Comparison of ENCODE assay signal across 17 cellular contexts in genomic region chr1:21152423-21153100, GRCh38. TPM values are rescaled to one million over a fixed set of nuclear protein-coding genes. Genes with fewer than 3 reads are reported as not detected.
DNase-seq lines count a peak whose midpoint lies in the region; ATAC-seq and TF ChIP-seq lines count a peak whose summit lies in the region.
"Had no signal": no experiment of that assay in that cellular context is flagged by ENCODE, and none has a peak within 500 bp of the region (broad histone marks: within the 10 kb centered on the region; RNA-seq: fewer than 3 reads in every experiment).

No MANE protein-coding gene starts in this region.

- peaks cover 10% of the 10 kb centered on the region for H3K4me1 Mint-ChIP-seq in CD4-positive, alpha-beta T cell (ENCODE audit: low read depth)

- no peaks in the 10 kb centered on the region for H3K27me3 Mint-ChIP-seq in CD4-positive, alpha-beta T cell
- H3K27me3 Mint-ChIP-seq: activated CD8-positive, alpha-beta memory T cell treated with anti-CD3 and anti-CD28 coated beads, Interleukin-2, amount 10 ng/mL, durations not matched to agents 7 days and 5 days had no signal

- peaks cover 19% of the 10 kb centered on the region for H3K36me3 Mint-ChIP-seq in CD4-positive, alpha-beta T cell (ENCODE audit: low read depth)

- CTCF ChIA-PET in CD4-positive, alpha-beta T cell (lab: Charles Lee), result interaction anchor here (0.6 kb wide), 1 partner anchor 405 kb away, joined by 3 read pairs; no protein-coding TSS in a partner anchor

- H3K27me3 ChIP-seq in MG63 (no peaks in the 10 kb centered on the region), neutrophil (no peaks in the 10 kb centered on the region)
- no peaks in the 10 kb centered on the region for H3K27me3 ChIP-seq in CD4-positive, alpha-beta T cell (ENCODE audit: control insufficient read depth, insufficient read depth, low read length)
- H3K27me3 ChIP-seq: left lung had no signal

- H3K27ac ChIP-seq in epithelial cell of prostate (peak overlapping the region; percentile 83), neutrophil (peak overlapping the region; percentile 19)
- no peak overlapping the region for H3K27ac ChIP-seq in CD4-positive, alpha-beta T cell (ENCODE audit: low read depth, low read length)
- H3K27ac ChIP-seq: left lung had no signal

- POLR2A ChIA-PET in CD4-positive, alpha-beta T cell (lab: Charles Lee), result no interaction called here

- H3K36me3 ChIP-seq in MG63 (peaks cover 10% of the 10 kb centered on the region), neutrophil (peaks cover 10% of the 10 kb centered on the region)

- no peak for TF ChIP-seq CTCF in neutrophil (IDR thresholded peaks at IDR 0.05)
- no peak for TF ChIP-seq CTCF in CD4-positive, alpha-beta T cell (IDR thresholded peaks at IDR 0.05)

- no peak for ATAC-seq in CD4-positive, alpha-beta T cell (ENCODE audit: poor library complexity)
- ATAC-seq: activated CD8-positive, alpha-beta memory T cell treated with anti-CD3 and anti-CD28 coated beads, Interleukin-2, amount 10 ng/mL, durations not matched to agents 7 days and 5 days; GM12878; left lung had no signal

- H3K4me1 ChIP-seq in neutrophil (ENCODE audit: control insufficient read depth in 1 of 2, insufficient read depth in 1 of 2, low read depth in 1 of 2, low read length in 1 of 2), result peaks cover 25 to 44% of the 10 kb centered on the region in 2 experiments

- no peaks in the 10 kb centered on the region for H3K9me3 Mint-ChIP-seq in CD4-positive, alpha-beta T cell

- H3K27ac Mint-ChIP-seq in CD4-positive, alpha-beta T cell, result no peak overlapping the region
- H3K27ac Mint-ChIP-seq: activated CD8-positive, alpha-beta memory T cell treated with anti-CD3 and anti-CD28 coated beads, Interleukin-2, amount 10 ng/mL, durations not matched to agents 7 days and 5 days had no signal

- no peak overlapping the region for H3K4me3 Mint-ChIP-seq in CD4-positive, alpha-beta T cell
- H3K4me3 Mint-ChIP-seq: activated CD8-positive, alpha-beta memory T cell treated with anti-CD3 and anti-CD28 coated beads, Interleukin-2, amount 10 ng/mL, durations not matched to agents 7 days and 5 days had no signal

- H3K9me3 ChIP-seq in MG63, result no peaks in the 10 kb centered on the region
- H3K9me3 ChIP-seq in neutrophil, result no peaks in the 10 kb centered on the region
- no peaks in the 10 kb centered on the region for H3K9me3 ChIP-seq in CD4-positive, alpha-beta T cell (ENCODE audit: control insufficient read depth, low read length)
- H3K9me3 ChIP-seq: left lung had no signal

- intact Hi-C loops in CD4-positive, alpha-beta T cell (cut with DNase I, micrococcal nuclease), result no loop called here

- DNase-seq in G401 (ENCODE audit: low spot score) (peak; percentile 33), MG63 (peak; percentile 46), epithelial cell of prostate (ENCODE audit: low read depth, low spot score) (no peak), GM19240 (ENCODE audit: insufficient read length, low spot score) (no peak)
- DNase-seq in stimulated activated CD4-positive, alpha-beta T cell treated with anti-CD3 and anti-CD28 coated beads, Interleukin-4, amount 100 ng/mL, for 24 hours, result no peak
- DNase-seq in CD4-positive, alpha-beta T cell, result no peak
- DNase-seq: activated CD8-positive, alpha-beta memory T cell treated with anti-CD3 and anti-CD28 coated beads, Interleukin-2, amount 10 ng/mL, durations not matched to agents 7 days and 5 days; activated effector memory CD4-positive, alpha-beta T cell treated with Interleukin-2 at 50 U/mL for 16 hours; COR-L47; Karpas-422; left lung; NCI-H1417; NCI-H2171 treated with DMSO at 0.1 percent for 48 hours; NCI-H748 treated with DMSO at 0.1 percent for 48 hours; PC-9 had no signal

- H3K4me3 ChIP-seq in MG63 (no peak overlapping the region), neutrophil (ENCODE audit: low read depth in 1 of 2, low read length in 1 of 2) (no peak overlapping the region)
- H3K4me3 ChIP-seq: GM12878, left lung, PC-9 had no signal

- in situ Hi-C loops in G401 (cut with HindIII; ENCODE audit: low sequenced_read_pairs), result no loop called here

RNA-seq across cellular contexts. Expression of gene EIF4G3, which starts 24.1 kb away (rescaled TPM):
- total RNA-seq in G401 (2014; rRNA removed; shearing (Covaris generic)), result 20.2 and 30.9 TPM in 2 replicates
- 16.0 and 23.3 TPM in 2 replicates for total RNA-seq in MG63 (2014; rRNA removed; shearing (Covaris generic); ENCODE audit: low replicate concordance)
- 10 to 100 TPM; 18.8 to 21.5 TPM for total RNA-seq in CD4-positive, alpha-beta T cell

Comparison
In these comparisons a context has a peak if more than half of its experiments do, and no peak if none do; other contexts are left out.
1. DNase-seq: peak in G401 (single experiment) and MG63 (single experiment); none in epithelial cell of prostate (single experiment), stimulated activated CD4-positive, alpha-beta T cell treated with anti-CD3 and anti-CD28 coated beads, Interleukin-4, amount 100 ng/mL, for 24 hours (single experiment), GM19240 (single experiment) and CD4-positive, alpha-beta T cell (0 of 10).